1 cellular context compared by ENCODE assay signal in the genomic region with DNA sequence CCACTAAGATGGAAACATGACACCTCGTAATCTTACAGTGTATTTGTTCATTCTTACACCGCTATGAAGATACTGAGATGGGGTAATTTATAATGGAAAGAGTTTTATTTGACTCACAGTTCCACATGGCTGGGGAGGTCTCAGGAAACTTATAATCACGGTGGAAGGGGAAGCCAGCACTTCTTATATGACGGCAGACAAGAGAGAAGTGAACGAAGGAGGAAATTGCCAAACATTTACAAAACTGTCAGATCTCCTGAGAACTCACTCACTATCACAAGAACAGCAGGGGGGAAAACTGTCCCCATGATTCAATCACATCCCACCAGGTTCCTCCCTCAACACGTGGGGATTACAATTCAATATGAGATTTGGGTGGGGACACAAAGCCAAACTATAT.
TF ChIP-seq lines count a peak whose summit lies in the region.

No MANE protein-coding gene starts in this region.

TF ChIP-seq in HepG2, 621 proteins besides CTCF, POLR2A, EP300 and RAD21 (continued from another document):
- TF ChIP-seq, protein P1, sequence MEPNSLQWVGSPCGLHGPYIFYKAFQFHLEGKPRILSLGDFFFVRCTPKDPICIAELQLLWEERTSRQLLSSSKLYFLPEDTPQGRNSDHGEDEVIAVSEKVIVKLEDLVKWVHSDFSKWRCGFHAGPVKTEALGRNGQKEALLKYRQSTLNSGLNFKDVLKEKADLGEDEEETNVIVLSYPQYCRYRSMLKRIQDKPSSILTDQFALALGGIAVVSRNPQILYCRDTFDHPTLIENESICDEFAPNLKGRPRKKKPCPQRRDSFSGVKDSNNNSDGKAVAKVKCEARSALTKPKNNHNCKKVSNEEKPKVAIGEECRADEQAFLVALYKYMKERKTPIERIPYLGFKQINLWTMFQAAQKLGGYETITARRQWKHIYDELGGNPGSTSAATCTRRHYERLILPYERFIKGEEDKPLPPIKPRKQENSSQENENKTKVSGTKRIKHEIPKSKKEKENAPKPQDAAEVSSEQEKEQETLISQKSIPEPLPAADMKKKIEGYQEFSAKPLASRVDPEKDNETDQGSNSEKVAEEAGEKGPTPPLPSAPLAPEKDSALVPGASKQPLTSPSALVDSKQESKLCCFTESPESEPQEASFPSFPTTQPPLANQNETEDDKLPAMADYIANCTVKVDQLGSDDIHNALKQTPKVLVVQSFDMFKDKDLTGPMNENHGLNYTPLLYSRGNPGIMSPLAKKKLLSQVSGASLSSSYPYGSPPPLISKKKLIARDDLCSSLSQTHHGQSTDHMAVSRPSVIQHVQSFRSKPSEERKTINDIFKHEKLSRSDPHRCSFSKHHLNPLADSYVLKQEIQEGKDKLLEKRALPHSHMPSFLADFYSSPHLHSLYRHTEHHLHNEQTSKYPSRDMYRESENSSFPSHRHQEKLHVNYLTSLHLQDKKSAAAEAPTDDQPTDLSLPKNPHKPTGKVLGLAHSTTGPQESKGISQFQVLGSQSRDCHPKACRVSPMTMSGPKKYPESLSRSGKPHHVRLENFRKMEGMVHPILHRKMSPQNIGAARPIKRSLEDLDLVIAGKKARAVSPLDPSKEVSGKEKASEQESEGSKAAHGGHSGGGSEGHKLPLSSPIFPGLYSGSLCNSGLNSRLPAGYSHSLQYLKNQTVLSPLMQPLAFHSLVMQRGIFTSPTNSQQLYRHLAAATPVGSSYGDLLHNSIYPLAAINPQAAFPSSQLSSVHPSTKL (CRISPR knock-in tag; IDR thresholded peaks at IDR 0.05), result no peak
